ENCODE assay signal across 9 cellular contexts in the genomic region with DNA sequence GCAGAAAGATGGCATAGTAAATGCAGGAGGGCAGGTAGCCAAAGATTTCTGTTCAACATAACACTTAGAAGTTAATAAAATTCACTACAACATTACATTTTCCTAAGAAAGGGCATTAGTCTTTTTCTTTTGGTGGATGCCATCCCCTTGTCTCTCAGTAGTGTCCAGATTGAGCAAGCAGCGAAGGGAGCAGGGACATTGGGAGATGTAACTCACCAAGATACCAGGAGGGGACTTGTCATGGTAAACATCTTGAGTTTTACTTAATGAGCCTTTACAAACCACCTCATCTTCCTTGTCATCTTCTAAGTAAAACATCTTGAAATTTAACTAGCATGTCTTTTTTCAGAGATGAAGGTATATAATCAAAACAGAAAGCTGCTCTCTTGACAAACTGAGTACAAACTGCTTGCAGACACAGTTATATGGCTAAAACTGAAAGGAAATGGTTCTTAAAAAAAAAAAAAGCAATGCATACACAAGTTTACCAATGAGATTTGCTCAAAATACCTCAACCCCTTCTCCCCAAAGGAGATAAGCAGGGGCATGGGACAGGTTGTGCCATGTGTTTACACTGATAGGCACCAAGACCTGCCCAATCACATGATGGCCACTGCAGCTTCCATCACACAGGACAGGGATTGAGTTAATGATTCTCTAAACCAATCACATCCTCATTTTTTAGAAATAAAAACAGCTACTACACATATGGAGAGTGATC. TPM values are rescaled to one million over a fixed set of nuclear protein-coding genes. Genes with fewer than 3 reads are reported as not detected.
A peak's percentile ranks its signal among the peaks of the same experiment; 100 is the strongest.
DNase-seq lines count a peak whose midpoint lies in the region; ATAC-seq and TF ChIP-seq lines count a peak whose summit lies in the region.
"Had no signal": no experiment of that assay in that cellular context is flagged by ENCODE, and none has a peak within 500 bp of the region (broad histone marks: within the 10 kb centered on the region; RNA-seq: fewer than 3 reads in every experiment).

No MANE protein-coding gene starts in this region.

- H3K9me3 Mint-ChIP-seq in CD8-positive, alpha-beta T cell = no peaks in the 10 kb centered on the region
- H3K9me3 Mint-ChIP-seq in chondrocyte (ENCODE audit: low read depth) (no peaks in the 10 kb centered on the region), nephron (no peaks in the 10 kb centered on the region)

- no peaks in the 10 kb centered on the region for H3K9me3 ChIP-seq in CD8-positive, alpha-beta T cell (ENCODE audit: low read length)
- no peaks in the 10 kb centered on the region for H3K9me3 ChIP-seq in OCI-LY3 (ENCODE audit: insufficient read depth, low read length)

- no peak overlapping the region for H2AFZ ChIP-seq in OCI-LY3 (ENCODE audit: low read depth, low read length)

- H3K4me2 ChIP-seq in OCI-LY3 (ENCODE audit: low read length) = peak overlapping the region; percentile 60

- H3K27ac Mint-ChIP-seq in CD8-positive, alpha-beta T cell = peak overlapping the region; percentile 92
- H3K27ac Mint-ChIP-seq in chondrocyte (ENCODE audit: unreplicated experiment) (peak overlapping the region; percentile 93), nephron (peak overlapping the region; percentile 53 to 90 (median 86))

- no peak for TF ChIP-seq CTCF in CD8-positive, alpha-beta T cell (IDR thresholded peaks at IDR 0.05)
- no peak for TF ChIP-seq CTCF in OCI-LY3 (IDR thresholded peaks at IDR 0.05; ENCODE audit: low read depth, low read length)
- TF ChIP-seq CTCF in chondrocyte (IDR thresholded peaks at IDR 0.05) = peak; percentile 35
- no peak for TF ChIP-seq CTCF in nephron (IDR thresholded peaks at IDR 0.05; ENCODE audit: unreplicated experiment in 3 of 3)

- CTCF ChIA-PET in CD8-positive, alpha-beta T cell (lab: Charles Lee) = interaction anchor here (0.8 to 8.6 kb wide), 14 partner anchors 10 to 278 kb away, joined by 3 to 205 read pairs (median 6); no protein-coding TSS in a partner anchor

- H4K20me1 ChIP-seq in OCI-LY3 (ENCODE audit: insufficient read depth, low read length) = no peaks in the 10 kb centered on the region

- H3K4me3 Mint-ChIP-seq in CD8-positive, alpha-beta T cell = peak overlapping the region; percentile 81
- H3K4me3 Mint-ChIP-seq in chondrocyte (ENCODE audit: unreplicated experiment) = no peak overlapping the region
- H3K4me3 Mint-ChIP-seq in nephron = no peak overlapping the region

- H3K79me2 ChIP-seq in OCI-LY3 (ENCODE audit: low read length) = peaks cover 93% of the 10 kb centered on the region

- H3K36me3 Mint-ChIP-seq in CD8-positive, alpha-beta T cell = peaks cover 5% of the 10 kb centered on the region
- H3K36me3 Mint-ChIP-seq in chondrocyte (ENCODE audit: low read depth) (peaks cover 2% of the 10 kb centered on the region), nephron (ENCODE audit: low read depth) (peaks cover 26% of the 10 kb centered on the region)

- no peaks in the 10 kb centered on the region for H3K27me3 Mint-ChIP-seq in CD8-positive, alpha-beta T cell (ENCODE audit: low read depth)
- no peaks in the 10 kb centered on the region for H3K27me3 Mint-ChIP-seq in chondrocyte (ENCODE audit: low read depth)
- H3K27me3 Mint-ChIP-seq in nephron (ENCODE audit: low read depth) = no peaks in the 10 kb centered on the region

- POLR2A ChIA-PET in CD8-positive, alpha-beta T cell (lab: Charles Lee) = interaction anchor here (0.6 to 2.2 kb wide), 14 partner anchors 9 to 315 kb away, joined by 3 to 26 read pairs (median 4); a partner anchor contains a TSS

- intact Hi-C loops in CD8-positive, alpha-beta T cell (cut with DNase I, micrococcal nuclease) = loop anchor here (2.0 to 10.0 kb wide), 2 partner anchors 20 to 208 kb away; no protein-coding TSS in a partner anchor

- peak overlapping the region; percentile 46 for H3K27ac ChIP-seq in CD8-positive, alpha-beta T cell (ENCODE audit: low read depth, low read length)
- H3K27ac ChIP-seq in OCI-LY3 (ENCODE audit: low read length) = peak overlapping the region; percentile 98

- H3K9ac ChIP-seq in OCI-LY3 (ENCODE audit: low read length) = peak overlapping the region; percentile 78

- ATAC-seq in CD8-positive, alpha-beta T cell = peak; percentile 36
- ATAC-seq in GM21619 (IDR thresholded peaks at IDR 0.05; ENCODE audit: unreplicated experiment) (no peak), GM21825 (IDR thresholded peaks at IDR 0.05; ENCODE audit: unreplicated experiment) (no peak)

- H3K4me3 ChIP-seq in CD8-positive, alpha-beta T cell (ENCODE audit: low read depth, low read length) = peak overlapping the region; percentile 44
- peak overlapping the region; percentile 53 for H3K4me3 ChIP-seq in OCI-LY3 (ENCODE audit: low read length)

- no peaks in the 10 kb centered on the region for H3K36me3 ChIP-seq in CD8-positive, alpha-beta T cell (ENCODE audit: insufficient read depth, low read length)
- H3K36me3 ChIP-seq in OCI-LY3 (replicated peaks; ENCODE audit: low read depth, low read length) = peaks cover 8% of the 10 kb centered on the region

- peak in 1 of 7 experiments; percentile 22 for DNase-seq in CD8-positive, alpha-beta T cell
- DNase-seq in chondrocyte (ENCODE audit: low spot score) (no peak), cerebellar cortex (ENCODE audit: low spot score) (no peak), NCI-H2107 treated with DMSO at 0.1 percent for 48 hours (lab: John Stamatoyannopoulos, UW; ENCODE audit: unreplicated experiment) (no peak)
- DNase-seq: NCI-H1048 had no signal

- no peaks in the 10 kb centered on the region for H3K27me3 ChIP-seq in CD8-positive, alpha-beta T cell (ENCODE audit: insufficient read depth, low read length)
- H3K27me3 ChIP-seq in OCI-LY3 (ENCODE audit: low read depth, low read length) = no peaks in the 10 kb centered on the region

- peaks cover 60% of the 10 kb centered on the region for H3K4me1 ChIP-seq in CD8-positive, alpha-beta T cell (ENCODE audit: insufficient read depth, low read length)
- peaks cover 83% of the 10 kb centered on the region for H3K4me1 ChIP-seq in OCI-LY3 (ENCODE audit: low read length)

- peaks cover 67% of the 10 kb centered on the region for H3K4me1 Mint-ChIP-seq in CD8-positive, alpha-beta T cell (ENCODE audit: low read depth)
- H3K4me1 Mint-ChIP-seq in chondrocyte (ENCODE audit: low read depth) = peaks cover 94% of the 10 kb centered on the region
- peaks cover 66% of the 10 kb centered on the region for H3K4me1 Mint-ChIP-seq in nephron

RNA-seq across cellular contexts. Expression of a gene that starts 30.3 kb away (rescaled TPM):
- 10 to 100 TPM; 50.3 to 50.9 TPM for total RNA-seq in CD8-positive, alpha-beta T cell
- 30.3 to 38.7 TPM (median 38.6 TPM) in 3 replicates for total RNA-seq in chondrocyte
